24 cellular contexts compared by ENCODE assay signal in the genomic region with DNA sequence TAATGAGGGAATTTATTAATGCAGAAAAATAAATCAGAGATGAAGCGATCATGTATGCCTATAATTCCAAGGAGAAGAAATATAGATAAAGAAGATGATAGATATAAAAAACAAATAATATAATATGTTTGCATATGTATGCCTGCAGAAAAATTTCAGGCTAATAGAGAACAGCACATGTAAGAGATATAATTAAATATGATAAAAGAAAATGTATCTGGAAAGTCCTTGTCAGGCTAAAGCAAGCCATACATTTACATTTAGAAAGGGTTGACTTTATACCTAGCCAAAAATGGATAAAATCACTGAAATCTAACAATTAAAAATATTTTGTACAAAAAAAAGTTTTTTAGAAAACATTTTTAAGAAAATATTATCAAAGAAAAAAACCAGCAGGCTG.
"Had no signal": no experiment of that assay in that cellular context is flagged by ENCODE, and none has a peak within 500 bp of the region (broad histone marks: within the 10 kb centered on the region; RNA-seq: fewer than 3 reads in every experiment).

No MANE protein-coding gene starts in this region.

- H3K36me3 ChIP-seq: colonic mucosa, esophagus muscularis mucosa, esophagus squamous epithelium, gastrocnemius medialis, gastroesophageal sphincter, heart left ventricle, heart right ventricle had no signal

- ATAC-seq: effector memory CD8-positive, alpha-beta T cell; esophagus mucosa; foreskin keratinocyte; gastrocnemius medialis; gastroesophageal sphincter; heart left ventricle; heart right ventricle had no signal

- H3K4me1 ChIP-seq: colonic mucosa, esophagus squamous epithelium, foreskin keratinocyte, gastrocnemius medialis, gastroesophageal sphincter, heart left ventricle had no signal

- DNase-seq: colonic mucosa; cortex of kidney; dermis blood vessel endothelial cell; dorsolateral prefrontal cortex; effector CD4-positive, alpha-beta T cell; effector CD8-positive, alpha-beta T cell; effector memory CD4-positive, alpha-beta T cell; effector memory CD8-positive, alpha-beta T cell; endodermal cell; erythroblast; esophagus squamous epithelium; foreskin fibroblast; foreskin keratinocyte; foreskin melanocyte; gastrocnemius medialis; glutamatergic neuron; head of caudate nucleus; heart left ventricle; heart right ventricle had no signal

- H3K27me3 ChIP-seq: colonic mucosa, dorsolateral prefrontal cortex, esophagus muscularis mucosa, esophagus squamous epithelium, foreskin keratinocyte, gastrocnemius medialis, gastroesophageal sphincter, heart left ventricle, heart right ventricle had no signal

- H3K9me3 ChIP-seq: colonic mucosa, esophagus muscularis mucosa, esophagus squamous epithelium, gastrocnemius medialis, gastroesophageal sphincter, heart left ventricle, heart right ventricle had no signal

- H3K27ac ChIP-seq: colonic mucosa, coronary artery, dorsolateral prefrontal cortex, epithelial cell of prostate, esophagus muscularis mucosa, esophagus squamous epithelium, foreskin keratinocyte, gastrocnemius medialis, gastroesophageal sphincter, heart left ventricle, heart right ventricle had no signal

- H3K4me3 ChIP-seq: colonic mucosa, coronary artery, dorsolateral prefrontal cortex, esophagus muscularis mucosa, esophagus squamous epithelium, gastrocnemius medialis, gastroesophageal sphincter, heart left ventricle, heart right ventricle had no signal
